In the genomic region with DNA sequence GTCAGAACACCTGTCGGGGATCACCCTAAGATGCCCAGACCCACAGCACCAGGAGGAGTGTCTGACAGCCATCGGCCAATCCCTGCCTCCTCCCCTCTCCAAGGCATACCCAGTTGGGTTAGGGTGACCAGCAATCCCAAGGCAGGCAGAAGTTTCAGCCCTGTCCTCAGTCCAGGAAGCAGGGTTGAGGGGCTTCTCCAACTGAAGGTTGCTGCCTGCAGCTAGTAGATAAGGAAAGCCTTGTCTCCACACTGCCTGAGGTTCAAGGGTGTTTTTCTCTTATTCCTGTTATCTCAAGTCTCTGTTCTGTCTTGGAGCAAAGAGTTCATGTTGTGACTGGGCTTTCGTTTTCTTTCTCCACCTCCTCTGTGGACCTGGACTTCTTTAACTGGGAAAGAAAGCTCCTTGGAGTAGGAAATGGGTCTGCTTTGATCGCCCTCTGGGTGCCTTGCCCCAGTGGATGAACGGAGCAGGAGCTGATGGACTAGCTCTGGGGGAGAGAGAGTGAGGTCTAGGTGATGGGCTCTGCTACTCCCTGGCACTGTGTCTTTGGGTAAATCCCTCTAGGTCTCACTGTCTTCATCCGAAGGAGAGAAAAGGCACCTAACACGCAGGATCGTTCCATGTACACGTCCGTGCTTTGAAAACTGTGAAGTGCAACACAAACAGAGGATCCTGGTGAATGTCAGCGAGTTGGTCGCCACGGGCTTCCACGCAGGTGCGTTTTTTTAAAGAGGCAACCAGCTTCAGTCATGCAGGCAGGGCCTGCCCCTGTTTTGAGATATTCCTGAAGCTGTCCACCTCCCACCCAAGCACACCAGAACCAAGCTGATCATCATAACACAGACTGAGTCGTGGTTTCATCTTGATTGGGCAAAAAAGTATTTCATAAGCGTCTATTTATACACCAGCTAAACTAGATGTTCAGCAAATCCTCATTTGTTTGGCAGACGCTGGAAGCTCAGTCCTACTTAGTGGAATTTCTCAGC, we compare ENCODE assay signal across 16 cellular contexts. TPM values are rescaled to one million over a fixed set of nuclear protein-coding genes. Genes with fewer than 3 reads are reported as not detected.
DNase-seq lines count a peak whose midpoint lies in the region; ATAC-seq and TF ChIP-seq lines count a peak whose summit lies in the region.
"Had no signal": no experiment of that assay in that cellular context is flagged by ENCODE, and none has a peak within 500 bp of the region (broad histone marks: within the 10 kb centered on the region; RNA-seq: fewer than 3 reads in every experiment).

No MANE protein-coding gene starts in this region.

- peaks cover 27% of the 10 kb centered on the region for H3K36me3 Mint-ChIP-seq in WTC11

- H3K27me3 Mint-ChIP-seq in WTC11 (ENCODE audit: low read depth) = no peaks in the 10 kb centered on the region
- H3K27me3 Mint-ChIP-seq: activated CD4-positive, alpha-beta memory T cell treated with anti-CD3 and anti-CD28 coated beads, Interleukin-2, amount 10 ng/mL, durations not matched to agents 7 days and 5 days had no signal

- no peak overlapping the region for H3K23ac ChIP-seq in mesenchymal stem cell (ENCODE audit: low read length in 2 of 2)

- TF ChIP-seq CTCF in heart left ventricle (IDR thresholded peaks at IDR 0.05) = no peak
- no peak for TF ChIP-seq CTCF in WTC11 (IDR thresholded peaks at IDR 0.05)

- peaks cover 7% of the 10 kb centered on the region; the same call in 1 of the 2 replicates for H3K9me3 Mint-ChIP-seq in WTC11
- H3K9me3 Mint-ChIP-seq: activated CD4-positive, alpha-beta memory T cell treated with anti-CD3 and anti-CD28 coated beads, Interleukin-2, amount 10 ng/mL, durations not matched to agents 7 days and 5 days; mesothelial cell of epicardium; T-helper 2 cell treated with Interferon-gamma antibody and Interleukin-4, amounts not matched to agents 5 μg/mL and 100 μg/mL, for 36 hours had no signal

- no peak overlapping the region for H2BK120ac ChIP-seq in mesenchymal stem cell (ENCODE audit: low read depth, low read length)

- H3K4me1 Mint-ChIP-seq in WTC11 = peaks cover 28% of the 10 kb centered on the region

- peak overlapping the region; percentile 86 for H3K27ac Mint-ChIP-seq in WTC11
- H3K27ac Mint-ChIP-seq: activated CD4-positive, alpha-beta memory T cell treated with anti-CD3 and anti-CD28 coated beads, Interleukin-2, amount 10 ng/mL, durations not matched to agents 7 days and 5 days; mesothelial cell of epicardium; T-helper 2 cell treated with Interferon-gamma antibody and Interleukin-4, amounts not matched to agents 5 μg/mL and 100 μg/mL, for 36 hours had no signal

- H2AK5ac ChIP-seq in mesenchymal stem cell (ENCODE audit: low read length, severe bottlenecking) = no peak overlapping the region

- no peak overlapping the region for H2BK15ac ChIP-seq in mesenchymal stem cell (ENCODE audit: low read depth, poor library complexity, severe bottlenecking)

- peaks cover 0 to 47% (median 3%) of the 10 kb centered on the region in 12 donors for H3K4me1 ChIP-seq in heart left ventricle
- peaks cover 1% of the 10 kb centered on the region for H3K4me1 ChIP-seq in mesenchymal stem cell (ENCODE audit: control insufficient read depth, insufficient read depth, low read depth, low read length)
- peaks cover 0 to 4% of the 10 kb centered on the region in 2 donors for H3K4me1 ChIP-seq in aorta (ENCODE audit: control insufficient read depth in 1 of 2, insufficient read depth in 2 of 2, low read length in 2 of 2)

- H2BK12ac ChIP-seq in mesenchymal stem cell (ENCODE audit: low read length in 2 of 2) = no peak overlapping the region

- no peak overlapping the region for H4K91ac ChIP-seq in mesenchymal stem cell (ENCODE audit: low read length)

- H4K8ac ChIP-seq in mesenchymal stem cell (ENCODE audit: low read length) = no peak overlapping the region

- CTCF ChIA-PET in WTC11 (lab: Charles Lee) = interaction anchor here (1.0 kb wide), 1 partner anchor 12 kb away, joined by 3 read pairs; no protein-coding TSS in a partner anchor

- H2BK5ac ChIP-seq in mesenchymal stem cell (ENCODE audit: low read depth, low read length, poor library complexity, severe bottlenecking) = no peak overlapping the region

- peak in 3 of 4 donors; percentile 13 to 45 (median 42) for ATAC-seq in heart left ventricle
- no peak for ATAC-seq in left cardiac atrium
- ATAC-seq in WTC11 = no peak
- ATAC-seq in aorta (ENCODE audit: low FRiP score) = peak; percentile 56
- no peak for ATAC-seq in GM21423 (IDR thresholded peaks at IDR 0.05; ENCODE audit: unreplicated experiment)
- ATAC-seq: HepG2 had no signal

- H3K4ac ChIP-seq in mesenchymal stem cell (ENCODE audit: low read depth in 1 of 2, low read length in 2 of 2) = no peak overlapping the region

- H3K27ac ChIP-seq in heart left ventricle (no peak overlapping the region), mesenchymal stem cell (ENCODE audit: low read length, poor library complexity, severe bottlenecking) (no peak overlapping the region), aorta (ENCODE audit: low read depth in 1 of 2, low read length in 2 of 2) (peak overlapping the region in 1 of 2 donors; percentile 56)
- H3K27ac ChIP-seq: tibial nerve had no signal

- H3K27me3 ChIP-seq in heart left ventricle = no peaks in the 10 kb centered on the region
- no peaks in the 10 kb centered on the region for H3K27me3 ChIP-seq in mesenchymal stem cell (ENCODE audit: control insufficient read depth in 1 of 2, insufficient read depth in 1 of 2, low read length in 2 of 2)
- no peaks in the 10 kb centered on the region for H3K27me3 ChIP-seq in aorta (ENCODE audit: control insufficient read depth in 1 of 2, insufficient read depth in 2 of 2, low read length in 1 of 2)
- H3K27me3 ChIP-seq: tibial nerve had no signal

- POLR2A ChIA-PET in WTC11 (lab: Charles Lee) = no interaction called here

- no peak overlapping the region for H3K18ac ChIP-seq in mesenchymal stem cell (ENCODE audit: low read depth in 1 of 2, low read length in 2 of 2)

- no peak overlapping the region for H3K9ac ChIP-seq in mesenchymal stem cell (ENCODE audit: low read length)

- DNase-seq in heart left ventricle (no peak), left cardiac atrium (no peak), WTC11 (ENCODE audit: low spot score) (no peak), mesenchymal stem cell (peak; percentile 17), aorta (no peak), NCI-H1436 (lab: John Stamatoyannopoulos, UW) (no peak), HuH-7 (ENCODE audit: low spot score) (no peak)
- DNase-seq: activated CD4-positive, alpha-beta memory T cell treated with anti-CD3 and anti-CD28 coated beads, Interleukin-2, amount 10 ng/mL, durations not matched to agents 7 days and 5 days; DMS53; NCI-H1417 treated with DMSO at 0.1 percent for 48 hours; NCI-H446 had no signal

- H3K4me3 ChIP-seq in heart left ventricle = no peak overlapping the region
- H3K4me3 ChIP-seq in mesenchymal stem cell (ENCODE audit: insufficient read depth in 1 of 2, low read depth in 1 of 2, low read length in 2 of 2) = no peak overlapping the region
- no peak overlapping the region for H3K4me3 ChIP-seq in aorta (ENCODE audit: low read length in 2 of 2)
- H3K4me3 ChIP-seq: tibial nerve had no signal

- H3K14ac ChIP-seq in mesenchymal stem cell (ENCODE audit: low read length in 2 of 2) = no peak overlapping the region

- H3K79me1 ChIP-seq in mesenchymal stem cell (replicated peaks; ENCODE audit: low read length, poor library complexity, severe bottlenecking) = peaks cover 15% of the 10 kb centered on the region

- WGBS in heart left ventricle, 4 donors = 83 to 89% (median 85%) methylated on average over 17 to 18 of the region's 18 CpGs
- WGBS in mesenchymal stem cell = 92% methylated on average over 17 of the region's 18 CpGs
- WGBS in aorta, 2 donors = 55 to 59% methylated on average over 18 of the region's 18 CpGs

- no peaks in the 10 kb centered on the region for H3K9me3 ChIP-seq in heart left ventricle
- no peaks in the 10 kb centered on the region for H3K9me3 ChIP-seq in mesenchymal stem cell (ENCODE audit: control insufficient read depth, low read length)
- H3K9me3 ChIP-seq in aorta (ENCODE audit: control insufficient read depth, low read length) = no peaks in the 10 kb centered on the region

- no peak overlapping the region for H3K4me3 Mint-ChIP-seq in WTC11
- H3K4me3 Mint-ChIP-seq: activated CD4-positive, alpha-beta memory T cell treated with anti-CD3 and anti-CD28 coated beads, Interleukin-2, amount 10 ng/mL, durations not matched to agents 7 days and 5 days; mesothelial cell of epicardium; T-helper 2 cell treated with Interferon-gamma antibody and Interleukin-4, amounts not matched to agents 5 μg/mL and 100 μg/mL, for 36 hours had no signal

- intact Hi-C loops in heart left ventricle (cut with DNase I) = loop anchor here in 1 of 10 donors (10.0 kb wide), 1 partner anchor 145 kb away; no protein-coding TSS in a partner anchor
- intact Hi-C loops in left cardiac atrium (cut with DNase I) = no loop called here
- intact Hi-C loops in aorta (cut with DNase I) = no loop called here

- no peak overlapping the region for H3K4me2 ChIP-seq in mesenchymal stem cell (ENCODE audit: low read length, poor library complexity, severe bottlenecking)

- H3K36me3 ChIP-seq in heart left ventricle (no peaks in the 10 kb centered on the region), mesenchymal stem cell (ENCODE audit: control insufficient read depth in 1 of 2, insufficient read depth in 2 of 2, low read depth in 1 of 2, low read length in 2 of 2) (no peaks in the 10 kb centered on the region), aorta (ENCODE audit: control insufficient read depth in 1 of 2, insufficient read depth in 2 of 2, low read length in 1 of 2) (no peaks in the 10 kb centered on the region)
- H3K36me3 ChIP-seq: tibial nerve had no signal

- H2AFZ ChIP-seq in mesenchymal stem cell (ENCODE audit: low read depth, low read length) = no peak overlapping the region

- no peak for TF ChIP-seq POLR2A in heart left ventricle (IDR thresholded peaks at IDR 0.05)

TF ChIP-seq in WTC11, 78 proteins besides CTCF, POLR2A, EP300 and RAD21 (continues in another document):
- no peak for TF ChIP-seq ESRRA (CRISPR knock-in tag; IDR thresholded peaks at IDR 0.05; ENCODE audit: borderline replicate concordance)
- no peak for TF ChIP-seq PRRX2 (CRISPR knock-in tag; IDR thresholded peaks at IDR 0.05)
- no peak for TF ChIP-seq SMAD4 (CRISPR knock-in tag; IDR thresholded peaks at IDR 0.05)
- TF ChIP-seq, protein P1, sequence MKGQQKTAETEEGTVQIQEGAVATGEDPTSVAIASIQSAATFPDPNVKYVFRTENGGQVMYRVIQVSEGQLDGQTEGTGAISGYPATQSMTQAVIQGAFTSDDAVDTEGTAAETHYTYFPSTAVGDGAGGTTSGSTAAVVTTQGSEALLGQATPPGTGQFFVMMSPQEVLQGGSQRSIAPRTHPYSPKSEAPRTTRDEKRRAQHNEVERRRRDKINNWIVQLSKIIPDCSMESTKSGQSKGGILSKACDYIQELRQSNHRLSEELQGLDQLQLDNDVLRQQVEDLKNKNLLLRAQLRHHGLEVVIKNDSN (CRISPR knock-in tag; IDR thresholded peaks at IDR 0.05) = no peak

RNA-seq across cellular contexts. Expression of a gene that starts 52.5 kb away (rescaled TPM):
- total RNA-seq in heart left ventricle (100 to 1,000 TPM; 102 to 161 (median 113) TPM), left cardiac atrium (100 to 1,000 TPM; 115 to 119 TPM), WTC11 (2021) (143 to 170 TPM (median 147 TPM) in 3 replicates), aorta (100 to 1,000 TPM; 150 to 225 TPM)
- polyA plus RNA-seq in heart left ventricle (10 to 100 TPM; 24.4 to 35.3 TPM), aorta (10 to 100 TPM; 21.4 to 51.8 TPM)
- 28.2 TPM for polyA plus RNA-seq in mesenchymal stem cell (2013, experiment 1 of 2)
- polyA plus RNA-seq in mesenchymal stem cell (2013, experiment 2 of 2) = 27.4 TPM

Comparison
In these comparisons a context has a peak if more than half of its experiments do, and no peak if none do; other contexts are left out.
1. ATAC-seq: peak in heart left ventricle (3 of 4) and aorta (single experiment); none in left cardiac atrium (0 of 2), WTC11 (single experiment) and GM21423 (single experiment).